22 cellular contexts compared by ENCODE assay signal in genomic region chr7:140866926-140867325, GRCh38. TPM values are rescaled to one million over a fixed set of nuclear protein-coding genes. Genes with fewer than 3 reads are reported as not detected.
DNase-seq lines count a peak whose midpoint lies in the region; ATAC-seq, FAIRE-seq and TF ChIP-seq lines count a peak whose summit lies in the region.
"Had no signal": no experiment of that assay in that cellular context is flagged by ENCODE, and none has a peak within 500 bp of the region (broad histone marks: within the 10 kb centered on the region; RNA-seq: fewer than 3 reads in every experiment).

No MANE protein-coding gene starts in this region.

- FAIRE-seq in K562 (lab: Jason Lieb, UNC): no peak

- H3K4me3 ChIP-seq in Karpas-422 (ENCODE audit: low read length) (no peak overlapping the region), K562 (no peak overlapping the region), psoas muscle (no peak overlapping the region)

- DNase-seq in Karpas-422 (no peak), K562 (ENCODE audit: extremely low read depth in 1 of 4, low spot score in 3 of 4) (no peak), left colon (no peak), psoas muscle (no peak), COR-L47 (lab: John Stamatoyannopoulos, UW) (no peak), superior temporal gyrus (ENCODE audit: extremely low spot score) (no peak), left lobe of liver (ENCODE audit: low spot score) (no peak)
- DNase-seq in activated T-cell treated with anti-CD3 and anti-CD28 coated beads, Interleukin-2, amount 50 U/mL, for 4 hours: no peak
- DNase-seq: ACHN; BE2C; C1 segment of cervical spinal cord; Caco-2; CD4-positive, CD25-positive, alpha-beta regulatory T cell; CD8-positive, alpha-beta memory T cell; DMS79 treated with DMSO at 0.1 percent for 48 hours; GF-D8; GOT3; H7; HFFc6; KG1 had no signal

- peaks cover 100% of the 10 kb centered on the region for H3K79me2 ChIP-seq in Karpas-422 (ENCODE audit: low read length)
- H3K79me2 ChIP-seq in K562 (ENCODE audit: control insufficient read depth, insufficient read depth, low read length): peaks cover 85% of the 10 kb centered on the region

- H3K9ac ChIP-seq in Karpas-422 (ENCODE audit: low read length) (no peak overlapping the region), K562 (ENCODE audit: insufficient read depth in 1 of 2, low read depth in 2 of 2, low read length in 2 of 2) (no peak overlapping the region)

- H3K9me3 Mint-ChIP-seq in activated T-cell treated with anti-CD3 and anti-CD28 coated beads, Interleukin-2, amount 50 U/mL, for 4 hours: peaks cover 8% of the 10 kb centered on the region
- H3K9me3 Mint-ChIP-seq: HFFc6 had no signal

- no TSS peak for BruUV-seq in K562 (replicated peaks; lab: Mats Ljungman, UMichigan)

- no peak overlapping the region for H3K4me3 Mint-ChIP-seq in activated T-cell treated with anti-CD3 and anti-CD28 coated beads, Interleukin-2, amount 50 U/mL, for 4 hours
- H3K4me3 Mint-ChIP-seq: CD4-positive, CD25-positive, alpha-beta regulatory T cell; HFFc6 had no signal

- TF ChIP-seq POLR2A in K562 (conservative IDR thresholded peaks at IDR 0.05): no peak

- H4K20me1 ChIP-seq in Karpas-422 (ENCODE audit: insufficient read depth, low read depth, low read length) (no peaks in the 10 kb centered on the region), K562 (replicated peaks; ENCODE audit: control insufficient read depth, insufficient read depth, low read length) (no peaks in the 10 kb centered on the region)

- no peak for TF ChIP-seq EP300 in K562 (IDR thresholded peaks at IDR 0.05; ENCODE audit: low read length)

- no peaks in the 10 kb centered on the region for H3K27me3 ChIP-seq in Karpas-422 (ENCODE audit: low read length)
- no peaks in the 10 kb centered on the region for H3K27me3 ChIP-seq in K562 (ENCODE audit: control insufficient read depth in 2 of 2, insufficient read depth in 2 of 2, low read length in 2 of 2)
- H3K27me3 ChIP-seq in psoas muscle (ENCODE audit: insufficient read depth in 3 of 3, low read length in 2 of 3): no peaks in the 10 kb centered on the region
- H3K27me3 ChIP-seq: BE2C had no signal

- TF ChIP-seq CTCF in K562 (IDR thresholded peaks at IDR 0.05 in 2 of 3, conservative IDR thresholded peaks at IDR 0.05 in 1 of 3; ENCODE audit: insufficient read depth in 2 of 3, low read depth in 1 of 3, low read length in 3 of 3): no peak
- no peak for TF ChIP-seq CTCF in psoas muscle (IDR thresholded peaks at IDR 0.05)

- H3K27ac ChIP-seq in Karpas-422 (ENCODE audit: low read length) (peak overlapping the region; percentile 29; the same call in 1 of the 2 replicates), K562 (ENCODE audit: extremely low read depth, low read depth, low read length) (no peak overlapping the region), psoas muscle (no peak overlapping the region)

- peaks cover 17% of the 10 kb centered on the region for H3K36me3 Mint-ChIP-seq in activated T-cell treated with anti-CD3 and anti-CD28 coated beads, Interleukin-2, amount 50 U/mL, for 4 hours (ENCODE audit: insufficient read depth)

- no peaks in the 10 kb centered on the region for H3K9me2 ChIP-seq in Karpas-422 (replicated peaks; ENCODE audit: insufficient read depth, low read length)

- CTCF ChIA-PET in K562 (lab: Yijun Ruan, JAX; ENCODE audit: low intra/inter-chr PET ratio): no interaction called here

- in situ Hi-C loops in K562 (cut with MboI): no loop called here

- no peak overlapping the region for H2AFZ ChIP-seq in Karpas-422 (ENCODE audit: low read length)
- H2AFZ ChIP-seq in K562 (ENCODE audit: low read depth, low read length): no peak overlapping the region

- POLR2A ChIA-PET in K562 (lab: Yijun Ruan, JAX): no interaction called here

- peaks cover 9% of the 10 kb centered on the region; the same call in 1 of the 2 replicates for H3K36me3 ChIP-seq in Karpas-422 (ENCODE audit: insufficient read depth, low read length)
- peaks cover 2% of the 10 kb centered on the region; the same call in 1 of the 3 replicates for H3K36me3 ChIP-seq in K562 (ENCODE audit: control insufficient read depth, insufficient read depth, low read length)
- no peaks in the 10 kb centered on the region for H3K36me3 ChIP-seq in psoas muscle (ENCODE audit: insufficient read depth in 1 of 2, low read depth in 1 of 2)

- H3K4me2 ChIP-seq in Karpas-422 (ENCODE audit: low read depth, low read length, poor library complexity, severe bottlenecking): no peak overlapping the region
- H3K4me2 ChIP-seq in K562 (ENCODE audit: insufficient read depth, low read length): no peak overlapping the region

- H3K4me1 ChIP-seq in Karpas-422 (ENCODE audit: low read length) (peaks cover 46% of the 10 kb centered on the region), K562 (replicated peaks in 1 of 2; ENCODE audit: control insufficient read depth in 2 of 2, insufficient read depth in 2 of 2, low read length in 2 of 2) (no peaks in the 10 kb centered on the region), psoas muscle (peaks cover 8% of the 10 kb centered on the region)
- H3K4me1 ChIP-seq: Caco-2 had no signal

- H3K9me3 ChIP-seq in Karpas-422 (ENCODE audit: low read length) (no peaks in the 10 kb centered on the region), K562 (replicated peaks; ENCODE audit: control insufficient read depth, insufficient read depth, low read depth, low read length) (no peaks in the 10 kb centered on the region; the same call in 1 of the 2 replicates), psoas muscle (no peaks in the 10 kb centered on the region)
- H3K9me3 ChIP-seq: BE2C, Caco-2 had no signal

- ATAC-seq in K562 (no peak), left colon (peak; percentile 76), psoas muscle (peak in 3 of 4 donors; percentile 65 to 79 (median 75)), left lobe of liver (no peak)
- no peak for ATAC-seq in activated T-cell treated with anti-CD3 and anti-CD28 coated beads, Interleukin-2, amount 50 U/mL, for 4 hours
- ATAC-seq: HCT116 had no signal

- no peaks in the 10 kb centered on the region for H3K27me3 Mint-ChIP-seq in activated T-cell treated with anti-CD3 and anti-CD28 coated beads, Interleukin-2, amount 50 U/mL, for 4 hours (ENCODE audit: low read depth)
- H3K27me3 Mint-ChIP-seq: CD4-positive, CD25-positive, alpha-beta regulatory T cell; CD8-positive, alpha-beta memory T cell; IgD-negative memory B cell had no signal

- no peak for TF ChIP-seq RAD21 in K562 (CRISPR knock-in tag; conservative IDR thresholded peaks at IDR 0.05 in 1 of 2, IDR thresholded peaks at IDR 0.05 in 1 of 2)

- peaks cover 49% of the 10 kb centered on the region for H3K4me1 Mint-ChIP-seq in activated T-cell treated with anti-CD3 and anti-CD28 coated beads, Interleukin-2, amount 50 U/mL, for 4 hours (ENCODE audit: low read depth)

- no peaks in the 10 kb centered on the region for H3K9me1 ChIP-seq in K562 (ENCODE audit: control insufficient read depth, insufficient read depth, low read length)

- intact Hi-C loops in K562 (cut with micrococcal nuclease): no loop called here
- intact Hi-C loops in left colon (cut with DNase I, micrococcal nuclease): no loop called here
- intact Hi-C loops in psoas muscle (cut with DNase I): no loop called here

TF ChIP-seq in K562, 482 proteins besides CTCF, POLR2A, EP300 and RAD21 (continues in another document):
- TF ChIP-seq ZNF133 (CRISPR knock-in tag; IDR thresholded peaks at IDR 0.05): no peak
- TF ChIP-seq RBFOX2 (IDR thresholded peaks at IDR 0.05; ENCODE audit: low read depth, low read length): no peak
- peak; percentile 51; the same call in 1 of the 2 replicates for TF ChIP-seq CEBPB (tag; IDR thresholded peaks at IDR 0.05)
- no peak for TF ChIP-seq ZNF282 (CRISPR knock-in tag; IDR thresholded peaks at IDR 0.05)
- no peak for TF ChIP-seq NR0B1 (IDR thresholded peaks at IDR 0.05; ENCODE audit: partially characterized antibody)
- TF ChIP-seq ZNF586 (CRISPR knock-in tag; conservative IDR thresholded peaks at IDR 0.05): no peak
- no peak for TF ChIP-seq ZNF511 (CRISPR knock-in tag; IDR thresholded peaks at IDR 0.05)

RNA-seq across cellular contexts. Expression of gene BRAF, which starts 57.8 kb away (rescaled TPM):
- total RNA-seq in Karpas-422 (2014; rRNA removed; shearing (Covaris generic); ENCODE audit: low replicate concordance): 53.5 and 72.6 TPM in 2 replicates
- total RNA-seq in K562 (2011; cell fraction: chromatin; rRNA removed; ENCODE audit: low replicate concordance): 127 and 304 TPM in 2 replicates
- 36.5 and 52.8 TPM in 2 replicates for total RNA-seq in K562 (2011; cell fraction: nucleolus; rRNA removed)
- 111 and 199 TPM in 2 replicates for total RNA-seq in K562 (2011; cell fraction: nucleoplasm; rRNA removed)
- total RNA-seq in K562 (2014; rRNA removed) (16.4 and 17.4 TPM in 2 replicates), K562 (2014; rRNA removed; fragmentation: Illumina TruSeq; extraction: Trizol) (38.3 and 42.7 TPM in 2 replicates), K562 (2015; rRNA removed; fragmentation: Illumina TruSeq; extraction: Trizol) (32.5 and 37.8 TPM in 2 replicates), K562 (2021) (33.4 and 34.1 TPM in 2 replicates), left colon (10 to 100 TPM; 26.5 to 26.7 TPM), psoas muscle (10 to 100 TPM; 16.8 to 22.6 (median 19.0) TPM), left lobe of liver (9.0 TPM)
- polyA plus RNA-seq in K562 (2011; rRNA removed) (37.2 and 38.5 TPM in 2 replicates), K562 (2014; fragmentation: Illumina TruSeq; extraction: Trizol) (21.9 and 24.1 TPM in 2 replicates), K562 (2014; fragmentation: Nextera tagmentation; extraction: Ambion mirVana) (1 to 10 TPM; 3.6 to 6.6 TPM), K562 (2014; rRNA removed) (14.0 and 15.1 TPM in 2 replicates), psoas muscle (1 to 10 TPM; 5.0 to 7.9 (median 5.3) TPM)
- polyA plus RNA-seq in K562 (2011; cell fraction: cytosol; rRNA removed): 12.1 and 24.8 TPM in 2 replicates
- polyA plus RNA-seq in K562 (2011; cell fraction: nucleus; rRNA removed): 34.7 and 51.3 TPM in 2 replicates
- polyA plus RNA-seq in K562 (2012): 15.7 and 20.2 TPM in 2 replicates
- polyA minus RNA-seq in K562 (2011; rRNA and poly(A)+ RNA removed): 138 and 189 TPM in 2 replicates
- 46.0 and 52.5 TPM in 2 replicates for polyA minus RNA-seq in K562 (2011; cell fraction: cytosol; rRNA and poly(A)+ RNA removed)
- 63.0 and 111 TPM in 2 replicates for polyA minus RNA-seq in K562 (2011; cell fraction: nucleus; rRNA and poly(A)+ RNA removed)
- 10 to 100 TPM; 27.2 to 29.7 (median 27.8) TPM for total RNA-seq in activated T-cell treated with anti-CD3 and anti-CD28 coated beads, Interleukin-2, amount 50 U/mL, for 4 hours

Comparison
In these comparisons a context has a peak if more than half of its experiments do, and no peak if none do; other contexts are left out.
1. ATAC-seq: peak in left colon (single experiment) and psoas muscle (3 of 4); none in K562 (single experiment), left lobe of liver (single experiment) and activated T-cell treated with anti-CD3 and anti-CD28 coated beads, Interleukin-2, amount 50 U/mL, for 4 hours (0 of 2).